In genomic region chr5:133384120-133384855, GRCh38 we compare ENCODE assay signal across 1 cellular context.
TF ChIP-seq lines count a peak whose summit lies in the region.

No MANE protein-coding gene starts in this region.

TF ChIP-seq in WTC11, 78 proteins besides CTCF, POLR2A, EP300 and RAD21 (continued from another document):
- TF ChIP-seq ZMAT4 (CRISPR knock-in tag; IDR thresholded peaks at IDR 0.05) (no peak), FOXP1 (CRISPR knock-in tag; IDR thresholded peaks at IDR 0.05; ENCODE audit: borderline replicate concordance) (no peak), GTF2I (CRISPR knock-in tag; conservative IDR thresholded peaks at IDR 0.05) (no peak), SOX15 (CRISPR knock-in tag; IDR thresholded peaks at IDR 0.05) (no peak), TEAD1 (CRISPR knock-in tag; IDR thresholded peaks at IDR 0.05) (no peak), ZNF121 (CRISPR knock-in tag; IDR thresholded peaks at IDR 0.05) (no peak)
- TF ChIP-seq, protein P1, sequence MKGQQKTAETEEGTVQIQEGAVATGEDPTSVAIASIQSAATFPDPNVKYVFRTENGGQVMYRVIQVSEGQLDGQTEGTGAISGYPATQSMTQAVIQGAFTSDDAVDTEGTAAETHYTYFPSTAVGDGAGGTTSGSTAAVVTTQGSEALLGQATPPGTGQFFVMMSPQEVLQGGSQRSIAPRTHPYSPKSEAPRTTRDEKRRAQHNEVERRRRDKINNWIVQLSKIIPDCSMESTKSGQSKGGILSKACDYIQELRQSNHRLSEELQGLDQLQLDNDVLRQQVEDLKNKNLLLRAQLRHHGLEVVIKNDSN (CRISPR knock-in tag; IDR thresholded peaks at IDR 0.05): no peak
- TF ChIP-seq, protein P2, sequence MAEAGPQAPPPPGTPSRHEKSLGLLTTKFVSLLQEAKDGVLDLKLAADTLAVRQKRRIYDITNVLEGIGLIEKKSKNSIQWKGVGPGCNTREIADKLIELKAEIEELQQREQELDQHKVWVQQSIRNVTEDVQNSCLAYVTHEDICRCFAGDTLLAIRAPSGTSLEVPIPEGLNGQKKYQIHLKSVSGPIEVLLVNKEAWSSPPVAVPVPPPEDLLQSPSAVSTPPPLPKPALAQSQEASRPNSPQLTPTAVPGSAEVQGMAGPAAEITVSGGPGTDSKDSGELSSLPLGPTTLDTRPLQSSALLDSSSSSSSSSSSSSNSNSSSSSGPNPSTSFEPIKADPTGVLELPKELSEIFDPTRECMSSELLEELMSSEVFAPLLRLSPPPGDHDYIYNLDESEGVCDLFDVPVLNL (CRISPR knock-in tag; IDR thresholded peaks at IDR 0.05; ENCODE audit: borderline replicate concordance, low read depth): no peak
